Comparison of ENCODE assay signal across 26 cellular contexts in genomic region chr1:4467241-4467640, GRCh38.
"Had no signal": no experiment of that assay in that cellular context is flagged by ENCODE, and none has a peak within 500 bp of the region (broad histone marks: within the 10 kb centered on the region; RNA-seq: fewer than 3 reads in every experiment).

No MANE protein-coding gene starts in this region.

- ATAC-seq: naive thymus-derived CD8-positive, alpha-beta T cell; right lobe of liver; stimulated activated effector memory CD8-positive, alpha-beta T cell treated with anti-CD3 and anti-CD28 coated beads, Interleukin-12 subunit alpha, Interleukin-12 subunit beta, amount 100 ng/mL, for 72 hours; stimulated activated naive B cell treated with anti-CD40 and anti-IgM and Interleukin-4, amounts not matched to agents 10 μg/mL and 1 μg/mL and 100 μg/mL, for 72 hours had no signal

- H3K36me3 ChIP-seq: ovary, prostate gland, right atrium auricular region, right lobe of liver, sigmoid colon, stomach, thoracic aorta, thyroid gland, tibial nerve, upper lobe of left lung, vagina had no signal

- H3K9ac ChIP-seq: parathyroid adenoma had no signal

- H2AFZ ChIP-seq: parathyroid adenoma had no signal

- H3K9me3 ChIP-seq: ovary, prostate gland, right atrium auricular region, right lobe of liver, sigmoid colon, stomach, thoracic aorta, thyroid gland, tibial nerve, upper lobe of left lung, vagina had no signal

- H3K27ac ChIP-seq: ovary, parathyroid adenoma, prostate gland, right atrium auricular region, right lobe of liver, sigmoid colon, stomach, thoracic aorta, thyroid gland, tibial nerve, upper lobe of left lung, vagina had no signal

- FAIRE-seq: small intestine, urothelium cell line had no signal

- H3K4me3 ChIP-seq: ovary, prostate gland, right atrium auricular region, right lobe of liver, sigmoid colon, stomach, thoracic aorta, thyroid gland, tibial nerve, upper lobe of left lung, vagina had no signal

- H3K4me1 ChIP-seq: parathyroid adenoma, prostate gland, right lobe of liver, sigmoid colon, stomach, thyroid gland, tibial nerve, upper lobe of left lung, vagina had no signal

- DNase-seq: naive thymus-derived CD8-positive, alpha-beta T cell; nephron progenitor cell; occipital lobe; ovary; retina; right lobe of liver; sigmoid colon; small intestine; stimulated activated CD4-positive, alpha-beta T cell treated with anti-CD3 and anti-CD28 coated beads, Interleukin-15, amount 100 ng/mL, for 24 hours; stimulated activated CD4-positive, alpha-beta T cell treated with anti-CD3 and anti-CD28 coated beads, Interleukin-2, amount 100 ng/mL, for 24 hours; stimulated activated CD4-positive, alpha-beta T cell treated with anti-CD3 and anti-CD28 coated beads, Interleukin-2, amount 100 ng/mL, for 48 hours; stimulated activated CD4-positive, alpha-beta T cell treated with anti-CD3 and anti-CD28 coated beads, Interleukin-4, amount 100 ng/mL, for 24 hours; stimulated activated naive B cell treated with anti-CD40 and anti-IgM and Interleukin-4, amounts not matched to agents 10 μg/mL and 1 μg/mL and 100 μg/mL, for 72 hours; stimulated activated naive CD4-positive, alpha-beta T cell treated with Interleukin-2 at 50 U/mL for 16 hours; stomach; thyroid gland; trophoblast cell; upper lobe of left lung had no signal

- H3K79me2 ChIP-seq: parathyroid adenoma had no signal

- H3K27me3 ChIP-seq: ovary, right atrium auricular region, right lobe of liver, sigmoid colon, thyroid gland, tibial nerve, upper lobe of left lung, vagina had no signal
